22 cellular contexts compared by ENCODE assay signal in genomic region chr10:85188770-85189484, GRCh38.
DNase-seq lines count a peak whose midpoint lies in the region; ATAC-seq and TF ChIP-seq lines count a peak whose summit lies in the region.
"Had no signal": no experiment of that assay in that cellular context is flagged by ENCODE, and none has a peak within 500 bp of the region (broad histone marks: within the 10 kb centered on the region; RNA-seq: fewer than 3 reads in every experiment).

No MANE protein-coding gene starts in this region.

- H3K4me1 ChIP-seq in esophagus muscularis mucosa = no peaks in the 10 kb centered on the region
- H3K4me1 ChIP-seq in thyroid gland = peaks cover 17 to 21% of the 10 kb centered on the region in 2 donors
- H3K4me1 ChIP-seq: BE2C had no signal

- intact Hi-C loops in esophagus muscularis mucosa (cut with DNase I) (no loop called here), thyroid gland (cut with DNase I) (no loop called here)

- H3K27ac ChIP-seq in esophagus muscularis mucosa (replicated peaks in 1 of 4) (no peak overlapping the region), thyroid gland (peak overlapping the region; percentile 68 to 92 (median 80))
- H3K27ac ChIP-seq: BLaER1 had no signal

- no peak for TF ChIP-seq EP300 in esophagus muscularis mucosa (IDR thresholded peaks at IDR 0.05)

- TF ChIP-seq CTCF in esophagus muscularis mucosa (IDR thresholded peaks at IDR 0.05) (no peak), thyroid gland (IDR thresholded peaks at IDR 0.05) (no peak)

- WGBS in esophagus muscularis mucosa = 50% methylated on average over 3 of the region's 3 CpGs
- WGBS in thyroid gland, 2 donors = 71 to 78% methylated on average over 3 of the region's 3 CpGs

- H3K4me3 ChIP-seq in esophagus muscularis mucosa (no peak overlapping the region), thyroid gland (replicated peaks in 1 of 3) (no peak overlapping the region)
- H3K4me3 ChIP-seq: BLaER1, GM12878 had no signal

- H3K36me3 ChIP-seq in esophagus muscularis mucosa (no peaks in the 10 kb centered on the region), thyroid gland (no peaks in the 10 kb centered on the region)
- H3K36me3 ChIP-seq: BE2C, BLaER1 had no signal

- TF ChIP-seq POLR2A in esophagus muscularis mucosa (IDR thresholded peaks at IDR 0.05; ENCODE audit: low read depth) (no peak), thyroid gland (IDR thresholded peaks at IDR 0.05) (no peak)

- H3K9me3 ChIP-seq in esophagus muscularis mucosa = no peaks in the 10 kb centered on the region
- H3K9me3 ChIP-seq in thyroid gland = no peaks in the 10 kb centered on the region
- H3K9me3 ChIP-seq: BE2C had no signal

- ATAC-seq in left lobe of liver = peak; percentile 65
- ATAC-seq in activated CD4-positive, CD25-positive, alpha-beta regulatory T cell treated with anti-CD3 and anti-CD28 coated beads, Interleukin-2, amount 50 U/mL, for 24 hours = no peak
- ATAC-seq: GM12878 had no signal

- DNase-seq in esophagus muscularis mucosa (ENCODE audit: extremely low spot score) (peak; percentile 55), left lobe of liver (ENCODE audit: low spot score) (peak; percentile 50), thyroid gland (no peak), H4 (ENCODE audit: low spot score) (no peak)
- DNase-seq: 8988T; ACHN; BE2C; C1 segment of cervical spinal cord; CD4-positive, alpha-beta memory T cell; CD4-positive, CD25-positive, alpha-beta regulatory T cell; CD8-positive, alpha-beta memory T cell; COR-L47; DMS 273 treated with DMSO at 0.1 percent for 48 hours; DMS153; DMS53; DMS79; DND-41; EL; GDM1 had no signal

- H3K27me3 ChIP-seq in esophagus muscularis mucosa (no peaks in the 10 kb centered on the region), thyroid gland (no peaks in the 10 kb centered on the region)
- H3K27me3 ChIP-seq: BE2C, BLaER1 had no signal

Comparison
In these comparisons a context has a peak if more than half of its experiments do, and no peak if none do; other contexts are left out.
1. DNase-seq: peak in esophagus muscularis mucosa (single experiment) and left lobe of liver (single experiment); none in thyroid gland (0 of 2) and H4 (single experiment).
2. H3K27ac ChIP-seq: peak in thyroid gland (3 of 3); none in esophagus muscularis mucosa (0 of 4).